ENCODE assay signal across 1 cellular context in genomic region chr20:7893019-7893730, GRCh38.
TF ChIP-seq lines count a peak whose summit lies in the region.

No MANE protein-coding gene starts in this region.

TF ChIP-seq in K562, 482 proteins besides CTCF, POLR2A, EP300 and RAD21 (continued from another document and continues in another):
- TF ChIP-seq MCM2 (IDR thresholded peaks at IDR 0.05; ENCODE audit: low read depth): no peak
- TF ChIP-seq RB1 (IDR thresholded peaks at IDR 0.05; ENCODE audit: low read depth): no peak
- no peak for TF ChIP-seq ZNF174 (CRISPR knock-in tag; IDR thresholded peaks at IDR 0.05)
- TF ChIP-seq CTCFL (IDR thresholded peaks at IDR 0.05; ENCODE audit: borderline replicate concordance, insufficient read depth, low read depth, low read length, poor library complexity, severe bottlenecking): no peak
- no peak for TF ChIP-seq RHOXF2B (CRISPR knock-in tag; conservative IDR thresholded peaks at IDR 0.05)
- no peak for TF ChIP-seq RFX7 (CRISPR knock-in tag; IDR thresholded peaks at IDR 0.05)
- TF ChIP-seq FOSL1 (tag; conservative IDR thresholded peaks at IDR 0.05): peak; percentile 88
- peak; percentile 69; the same call in 1 of the 2 replicates for TF ChIP-seq ZBTB12 (CRISPR knock-in tag; IDR thresholded peaks at IDR 0.05)
- no peak for TF ChIP-seq BCOR (IDR thresholded peaks at IDR 0.05)
- no peak for TF ChIP-seq KDM2B (CRISPR knock-in tag; IDR thresholded peaks at IDR 0.05)
- TF ChIP-seq ZNF318 (IDR thresholded peaks at IDR 0.05; ENCODE audit: borderline replicate concordance in 1 of 2, low read depth in 1 of 2): no peak
- no peak for TF ChIP-seq POLR2B (IDR thresholded peaks at IDR 0.05; ENCODE audit: low read depth, partially characterized antibody)
- TF ChIP-seq E2F8 (IDR thresholded peaks at IDR 0.05; ENCODE audit: low read depth, partially characterized antibody): no peak
- no peak for TF ChIP-seq MYC (IDR thresholded peaks at IDR 0.05; ENCODE audit: low read depth, low read length)
- no peak for TF ChIP-seq MYC (CRISPR knock-in tag; IDR thresholded peaks at IDR 0.05; ENCODE audit: borderline replicate concordance, low read depth)
- no peak for TF ChIP-seq TBL1XR1 (IDR thresholded peaks at IDR 0.05; ENCODE audit: low read length in 2 of 2)
- TF ChIP-seq DDX20 (tag; IDR thresholded peaks at IDR 0.05; ENCODE audit: low read depth): 0 out of 2 replicates have a peak, but pooled peaks have one; percentile 52
- TF ChIP-seq ETS2 (tag; IDR thresholded peaks at IDR 0.05; ENCODE audit: borderline replicate concordance, poor library complexity, severe bottlenecking): no peak
- no peak for TF ChIP-seq PYGO2 (tag; IDR thresholded peaks at IDR 0.05)
- TF ChIP-seq KLF13 (tag; IDR thresholded peaks at IDR 0.05; ENCODE audit: borderline replicate concordance, low read depth): no peak
- TF ChIP-seq ZNF140 (CRISPR knock-in tag; IDR thresholded peaks at IDR 0.05): no peak
- 0 out of 2 replicates have a peak, but pooled peaks have one; percentile 11 for TF ChIP-seq HINFP (tag; conservative IDR thresholded peaks at IDR 0.05; ENCODE audit: low read depth)
- TF ChIP-seq MECOM (CRISPR knock-in tag; IDR thresholded peaks at IDR 0.05): no peak
- no peak for TF ChIP-seq DPF2 (IDR thresholded peaks at IDR 0.05)
- TF ChIP-seq FOXK2 (conservative IDR thresholded peaks at IDR 0.05 in 1 of 2, IDR thresholded peaks at IDR 0.05 in 1 of 2; ENCODE audit: low read depth in 2 of 2): no peak
- TF ChIP-seq ZNF668 (CRISPR knock-in tag; IDR thresholded peaks at IDR 0.05): no peak
- TF ChIP-seq DEAF1 (CRISPR knock-in tag; IDR thresholded peaks at IDR 0.05): no peak
- TF ChIP-seq NFYB (IDR thresholded peaks at IDR 0.05; ENCODE audit: extremely low read depth, insufficient read length): no peak
- no peak for TF ChIP-seq CREB3 (tag; conservative IDR thresholded peaks at IDR 0.05; ENCODE audit: low read depth)
- no peak for TF ChIP-seq NCOA6 (IDR thresholded peaks at IDR 0.05)
- no peak for TF ChIP-seq ZNF778 (CRISPR knock-in tag; IDR thresholded peaks at IDR 0.05)
- peak; percentile 91; the same call in 1 of the 2 replicates for TF ChIP-seq DMBX1 (CRISPR knock-in tag; IDR thresholded peaks at IDR 0.05; ENCODE audit: borderline replicate concordance)
- no peak for TF ChIP-seq CREM (IDR thresholded peaks at IDR 0.05; ENCODE audit: low read depth)
- TF ChIP-seq MBD1 (CRISPR knock-in tag; IDR thresholded peaks at IDR 0.05): no peak
- peak; percentile 69; the same call in 1 of the 2 replicates for TF ChIP-seq ZNF644 (tag; IDR thresholded peaks at IDR 0.05; ENCODE audit: low read depth)
- no peak for TF ChIP-seq ETV5 (CRISPR knock-in tag; IDR thresholded peaks at IDR 0.05; ENCODE audit: low read depth)
- TF ChIP-seq ZBTB9 (CRISPR knock-in tag; IDR thresholded peaks at IDR 0.05): 0 out of 2 replicates have a peak, but pooled peaks have one; percentile 45
- TF ChIP-seq PTBP1 (IDR thresholded peaks at IDR 0.05; ENCODE audit: low read depth, low read length): no peak
- no peak for TF ChIP-seq NFATC3 (IDR thresholded peaks at IDR 0.05)
- no peak for TF ChIP-seq ZNF24 (IDR thresholded peaks at IDR 0.05)
- peak; percentile 84 for TF ChIP-seq ZNF311 (CRISPR knock-in tag; IDR thresholded peaks at IDR 0.05)
